Comparison of ENCODE assay signal across 7 cellular contexts in the genomic region with DNA sequence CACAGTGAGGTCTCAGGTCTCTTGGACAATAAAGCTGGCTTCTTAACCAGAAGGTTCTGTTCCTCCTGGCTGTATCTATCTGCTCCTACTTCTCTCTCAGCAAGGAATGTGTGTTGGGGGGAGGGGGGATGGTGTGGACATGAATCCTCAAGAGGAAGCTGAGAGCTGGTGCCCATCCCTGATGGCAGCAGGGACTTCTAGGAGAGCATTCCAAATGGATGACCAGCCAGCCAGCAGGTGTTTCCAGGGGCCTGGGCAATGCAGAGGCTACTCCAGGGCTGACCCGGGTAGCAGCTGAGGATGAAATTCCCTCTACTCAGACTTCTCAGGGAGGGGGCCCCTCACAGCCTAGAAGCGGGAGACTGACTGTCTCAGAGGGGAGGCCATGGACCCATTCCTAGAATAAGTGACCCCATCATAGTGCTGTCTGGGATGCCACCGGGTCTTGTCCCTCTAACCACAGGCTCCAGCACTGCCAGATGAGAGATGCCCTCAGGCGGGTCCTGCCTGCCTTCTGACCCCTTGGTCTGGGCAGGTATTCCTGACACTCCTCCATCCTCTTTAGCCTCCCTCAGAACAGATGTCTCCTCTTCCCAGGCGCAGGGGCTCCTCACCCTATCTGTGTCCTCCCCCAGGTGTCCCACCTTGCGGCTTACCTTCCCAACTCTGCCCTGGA.
A peak's percentile ranks its signal among the peaks of the same experiment; 100 is the strongest.
DNase-seq lines count a peak whose midpoint lies in the region; ATAC-seq, FAIRE-seq and TF ChIP-seq lines count a peak whose summit lies in the region.

No MANE protein-coding gene starts in this region.

- FAIRE-seq in H54 (lab: Jason Lieb, UNC): peak; percentile 81

- peak; percentile 77 for DNase-seq in H54 (ENCODE audit: insufficient read length, low spot score)
- DNase-seq in SK-N-MC (ENCODE audit: low read depth, low spot score): no peak
- DNase-seq in foreskin fibroblast: peak in 1 of 2 donors; percentile 25
- no peak for DNase-seq in retinal pigment epithelial cell (ENCODE audit: low read depth)
- DNase-seq in GM13976 (ENCODE audit: low spot score): no peak

- H3K36me3 ChIP-seq in SK-N-MC (ENCODE audit: insufficient read depth, low read length): no peaks in the 10 kb centered on the region

- H3K27ac ChIP-seq in SK-N-MC: no peak overlapping the region

- no peak for TF ChIP-seq POLR2A in H54 (IDR thresholded peaks at IDR 0.05; ENCODE audit: low read depth, low read length)

- ATAC-seq in HG03378 (IDR thresholded peaks at IDR 0.05; ENCODE audit: unreplicated experiment) (no peak), HG03139 (IDR thresholded peaks at IDR 0.05; ENCODE audit: unreplicated experiment) (no peak)

- H3K4me3 ChIP-seq in SK-N-MC (peak overlapping the region; percentile 81), foreskin fibroblast (ENCODE audit: low read depth in 1 of 2, low read length in 2 of 2) (peak overlapping the region; percentile 54 to 63), retinal pigment epithelial cell (ENCODE audit: low read length) (peak overlapping the region; percentile 60)

- TF ChIP-seq CTCF in foreskin fibroblast (IDR thresholded peaks at IDR 0.05; ENCODE audit: low read depth, low read length): no peak
- TF ChIP-seq CTCF in retinal pigment epithelial cell (conservative IDR thresholded peaks at IDR 0.05; ENCODE audit: low read depth, low read length): no peak
- no peak for TF ChIP-seq CTCF in GM13976 (IDR thresholded peaks at IDR 0.05; ENCODE audit: borderline replicate concordance, control extremely low read depth, extremely low read depth, insufficient read depth, missing control alignments)

- H3K9ac ChIP-seq in SK-N-MC (ENCODE audit: insufficient read length): no peak overlapping the region

- no peaks in the 10 kb centered on the region for H3K9me3 ChIP-seq in SK-N-MC (ENCODE audit: low read depth, low read length)

- in situ Hi-C loops in GM13976 (cut with MboI; ENCODE audit: low sequenced_read_pairs, unreplicated experiment): no loop called here
